In the genomic region with DNA sequence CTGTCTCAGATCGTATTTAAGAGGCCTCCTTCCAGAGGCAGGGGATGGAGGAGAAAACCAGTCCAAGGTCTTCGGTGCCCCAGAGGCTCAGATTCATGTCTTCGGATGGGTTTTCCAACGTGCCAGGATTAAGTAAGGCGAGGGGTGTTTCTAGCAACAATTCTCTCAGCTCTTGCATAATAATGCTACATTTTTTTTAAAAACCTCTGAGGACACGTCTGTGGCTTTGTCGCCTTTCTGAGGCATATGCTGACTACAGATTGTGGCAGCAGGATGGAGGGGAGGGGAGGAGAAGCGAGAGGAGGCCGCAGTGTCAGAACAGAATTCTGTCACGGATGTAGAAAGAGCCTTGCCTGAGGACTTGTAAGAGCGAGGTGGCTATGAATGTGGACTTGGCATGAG, we compare ENCODE assay signal across 8 cellular contexts. TPM values are rescaled to one million over a fixed set of nuclear protein-coding genes. Genes with fewer than 3 reads are reported as not detected.
DNase-seq lines count a peak whose midpoint lies in the region; ATAC-seq lines count a peak whose summit lies in the region.

No MANE protein-coding gene starts in this region.

- peak; percentile 20 to 40 (median 30) for DNase-seq in activated CD4-positive, CD25-positive, alpha-beta regulatory T cell (lab: John Stamatoyannopoulos, UW)
- DNase-seq in cerebellar cortex (ENCODE audit: low spot score) (peak; percentile 90), NCI-H2227 (lab: John Stamatoyannopoulos, UW; ENCODE audit: unreplicated experiment) (no peak), left ventricle myocardium superior (no peak)
- DNase-seq in stimulated activated CD8-positive, alpha-beta memory T cell treated with anti-CD3 and anti-CD28 coated beads, Interleukin-7, amount 100 ng/mL, for 4 hours (ENCODE audit: low read depth in 2 of 2) = peak; percentile 65 to 66

- ATAC-seq in HG03025 (IDR thresholded peaks at IDR 0.05; ENCODE audit: low FRiP score, unreplicated experiment) = peak; percentile 47
- no peak for ATAC-seq in HG02884 (IDR thresholded peaks at IDR 0.05; ENCODE audit: unreplicated experiment)
- no peak for ATAC-seq in GM18520 (IDR thresholded peaks at IDR 0.05; ENCODE audit: unreplicated experiment)
- ATAC-seq in left ventricle myocardium superior = no peak

- intact Hi-C loops in left ventricle myocardium superior (cut with micrococcal nuclease) = no loop called here

RNA-seq across cellular contexts. Expression of a gene that starts 17.7 kb away (rescaled TPM):
- total RNA-seq in left ventricle myocardium superior = 26.6 TPM

Comparison
In these comparisons a context has a peak if more than half of its experiments do, and no peak if none do; other contexts are left out.
1. DNase-seq: peak in activated CD4-positive, CD25-positive, alpha-beta regulatory T cell (4 of 4), cerebellar cortex (single experiment) and stimulated activated CD8-positive, alpha-beta memory T cell treated with anti-CD3 and anti-CD28 coated beads, Interleukin-7, amount 100 ng/mL, for 4 hours (2 of 2); none in NCI-H2227 (single experiment) and left ventricle myocardium superior (single experiment).